ENCODE assay signal across 8 cellular contexts in genomic region chr5:138491669-138492551, GRCh38. TPM values are rescaled to one million over a fixed set of nuclear protein-coding genes. Genes with fewer than 3 reads are reported as not detected.
DNase-seq lines count a peak whose midpoint lies in the region; ATAC-seq and TF ChIP-seq lines count a peak whose summit lies in the region.

No MANE protein-coding gene starts in this region.

- H3K27me3 ChIP-seq in IMR-90 (ENCODE audit: control insufficient read depth, insufficient read depth, low read length), result peaks cover 11% of the 10 kb centered on the region; the same call in 1 of the 2 replicates
- no peaks in the 10 kb centered on the region for H3K27me3 ChIP-seq in RWPE2 (ENCODE audit: insufficient read depth, poor library complexity, severe bottlenecking)
- peaks cover 5% of the 10 kb centered on the region for H3K27me3 ChIP-seq in foreskin keratinocyte
- no peaks in the 10 kb centered on the region for H3K27me3 ChIP-seq in neuron (ENCODE audit: insufficient read depth, low read length)
- H3K27me3 ChIP-seq in stomach smooth muscle (ENCODE audit: control insufficient read depth in 1 of 2, insufficient read depth in 2 of 2, low read length in 2 of 2), result no peaks in the 10 kb centered on the region

- no peaks in the 10 kb centered on the region for H3K79me1 ChIP-seq in IMR-90 (ENCODE audit: low read depth in 1 of 2, low read length in 2 of 2)

- H3K9ac ChIP-seq in IMR-90 (ENCODE audit: low read depth, low read length), result peak overlapping the region; percentile 80
- H3K9ac ChIP-seq in stomach smooth muscle (ENCODE audit: low read length in 2 of 2), result peak overlapping the region; percentile 80 to 81

- intact Hi-C loops in IMR-90 (cut with micrococcal nuclease), result no loop called here

- H3K27ac ChIP-seq in IMR-90 (ENCODE audit: insufficient read depth, low read length) (peak overlapping the region; percentile 66), RWPE2 (ENCODE audit: poor library complexity, severe bottlenecking) (peak overlapping the region; percentile 4), foreskin keratinocyte (no peak overlapping the region), stomach smooth muscle (ENCODE audit: low read length) (peak overlapping the region; percentile 67)

- H3K4me2 ChIP-seq in IMR-90 (ENCODE audit: low read depth, low read length), result peak overlapping the region; percentile 96

- peak overlapping the region; percentile 59; the same call in 1 of the 2 replicates for H3K18ac ChIP-seq in IMR-90 (ENCODE audit: low read depth, low read length)

- BruUV-seq in IMR-90 (replicated peaks; lab: Mats Ljungman, UMichigan), result no TSS peak

- DNase-seq in DMS 273 treated with DMSO at 0.1 percent for 48 hours (lab: John Stamatoyannopoulos, UW) (peak; percentile 66), IMR-90 (peak; percentile 91), RWPE2 (ENCODE audit: low spot score) (peak; percentile 93), activated gamma-delta T cell treated with Interleukin-2 at 50 U/mL for 16 hours (peak; percentile 83), foreskin keratinocyte (peak in 1 of 2 donors; percentile 51)

- H2AFZ ChIP-seq in IMR-90 (replicated peaks; ENCODE audit: low read length, poor library complexity), result peak overlapping the region; percentile 94
- H2AFZ ChIP-seq in neuron (ENCODE audit: low read depth, low read length), result peak overlapping the region; percentile 64

- ATAC-seq in GM21576 (IDR thresholded peaks at IDR 0.05; ENCODE audit: unreplicated experiment) (peak; percentile 98), IMR-90 (ENCODE audit: low read depth) (peak; percentile 97), RWPE2 (ENCODE audit: low read depth) (peak; percentile 92), foreskin keratinocyte (peak; percentile 74)

- H2AK5ac ChIP-seq in IMR-90 (ENCODE audit: low read depth, low read length), result peak overlapping the region; percentile 95

- CTCF ChIA-PET in IMR-90 (lab: Yijun Ruan, JAX), result interaction anchor here (1.0 to 1.3 kb wide), 2 partner anchors 11 to 42 kb away, joined by 3 to 5 read pairs; no protein-coding TSS in a partner anchor

- H3K9me1 ChIP-seq in IMR-90 (ENCODE audit: insufficient read depth, low read length), result peaks cover 9% of the 10 kb centered on the region; the same call in 1 of the 2 replicates

- peak overlapping the region; percentile 21 for H2BK5ac ChIP-seq in IMR-90 (ENCODE audit: low read depth, low read length, poor library complexity, severe bottlenecking)

- dilution Hi-C loops in IMR-90 (cut with HindIII; ENCODE audit: low sequenced_read_pairs, unreplicated experiment), result no loop called here

- H3K14ac ChIP-seq in IMR-90 (replicated peaks; ENCODE audit: low read depth, low read length), result peak overlapping the region; percentile 89

- peak overlapping the region; percentile 84 to 88 for H4K8ac ChIP-seq in IMR-90 (ENCODE audit: low read depth in 2 of 2, low read length in 2 of 2)

- in situ Hi-C loops in IMR-90 (cut with MboI; ENCODE audit: low sequenced_read_pairs), result no loop called here

- peak overlapping the region; percentile 78; the same call in 1 of the 3 replicates for H2BK15ac ChIP-seq in IMR-90 (ENCODE audit: low read depth, low read length)

- peak; percentile 75 for TF ChIP-seq POLR2A in IMR-90 (IDR thresholded peaks at IDR 0.05; ENCODE audit: low read depth, low read length)

- H4K20me1 ChIP-seq in IMR-90 (ENCODE audit: insufficient read depth, low read length), result no peaks in the 10 kb centered on the region

- H2AK9ac ChIP-seq in IMR-90 (replicated peaks; ENCODE audit: low read depth, low read length, poor library complexity), result peak overlapping the region; percentile 97

- H2BK20ac ChIP-seq in IMR-90 (ENCODE audit: low read depth, low read length), result peak overlapping the region; percentile 27; the same call in 1 of the 2 replicates

- TF ChIP-seq CTCF in IMR-90 (conservative IDR thresholded peaks at IDR 0.05; ENCODE audit: low read depth, low read length) (no peak), RWPE2 (IDR thresholded peaks at IDR 0.05; ENCODE audit: poor library complexity, severe bottlenecking) (no peak), foreskin keratinocyte (conservative IDR thresholded peaks at IDR 0.05) (peak; percentile 5)

- H3K36me3 ChIP-seq in IMR-90 (ENCODE audit: control insufficient read depth, insufficient read depth, low read length), result no peaks in the 10 kb centered on the region
- H3K36me3 ChIP-seq in RWPE2 (ENCODE audit: low read depth), result no peaks in the 10 kb centered on the region
- H3K36me3 ChIP-seq in neuron (ENCODE audit: insufficient read depth, low read length), result no peaks in the 10 kb centered on the region
- no peaks in the 10 kb centered on the region for H3K36me3 ChIP-seq in stomach smooth muscle (ENCODE audit: control insufficient read depth in 2 of 2, insufficient read depth in 2 of 2, low read length in 2 of 2)

- no peaks in the 10 kb centered on the region for H3K9me3 ChIP-seq in IMR-90 (ENCODE audit: control insufficient read depth, insufficient read depth, low read length)
- H3K9me3 ChIP-seq in RWPE2 (ENCODE audit: severe bottlenecking), result no peaks in the 10 kb centered on the region
- no peaks in the 10 kb centered on the region for H3K9me3 ChIP-seq in neuron (ENCODE audit: low read length)
- no peaks in the 10 kb centered on the region for H3K9me3 ChIP-seq in stomach smooth muscle (ENCODE audit: control insufficient read depth in 2 of 2, low read length in 2 of 2)

- H3K4me3 ChIP-seq in IMR-90 (ENCODE audit: insufficient read depth, low read depth, low read length), result peak overlapping the region; percentile 64
- peak overlapping the region; percentile 40 for H3K4me3 ChIP-seq in RWPE2 (ENCODE audit: severe bottlenecking)
- H3K4me3 ChIP-seq in neuron (ENCODE audit: low read length), result peak overlapping the region; percentile 57
- peak overlapping the region; percentile 70 to 76 for H3K4me3 ChIP-seq in stomach smooth muscle (ENCODE audit: low read length in 2 of 2)

- H3K4ac ChIP-seq in IMR-90 (ENCODE audit: low read depth, low read length), result peak overlapping the region; percentile 66

- 0 out of 2 replicates have a peak overlapping the region, but pooled peaks have one; percentile 27 for H3K56ac ChIP-seq in IMR-90 (ENCODE audit: extremely low read depth, insufficient read depth, low read length)

- peak overlapping the region; percentile 81 for H4K5ac ChIP-seq in IMR-90 (ENCODE audit: low read depth, low read length)

- H4K91ac ChIP-seq in IMR-90 (ENCODE audit: insufficient read depth, low read depth, low read length), result peak overlapping the region; percentile 70

- POLR2A ChIA-PET in IMR-90 (lab: Charles Lee; ENCODE audit: unreplicated experiment), result no interaction called here

- WGBS in IMR-90 (ENCODE audit: extremely low coverage in 2 of 2, insufficient read length in 1 of 2), 2 experiments, result 11% methylated on average over 36 of the region's 93 CpGs; no CpG with 5 or more reads in 1 of the 2 experiments

- H3K4me1 ChIP-seq in IMR-90 (ENCODE audit: control insufficient read depth, insufficient read depth, low read length) (peaks cover 18% of the 10 kb centered on the region), RWPE2 (ENCODE audit: insufficient read depth, poor library complexity, severe bottlenecking) (peaks cover 24% of the 10 kb centered on the region), foreskin keratinocyte (peaks cover 29% of the 10 kb centered on the region), neuron (ENCODE audit: insufficient read depth, low read length) (peaks cover 42% of the 10 kb centered on the region), stomach smooth muscle (ENCODE audit: control insufficient read depth, insufficient read depth, low read length) (peaks cover 26% of the 10 kb centered on the region)

- H2BK120ac ChIP-seq in IMR-90 (ENCODE audit: low read depth, low read length), result peak overlapping the region; percentile 32; the same call in 1 of the 2 replicates

- peak overlapping the region; percentile 90; the same call in 1 of the 2 replicates for H3K23ac ChIP-seq in IMR-90 (ENCODE audit: low read depth, low read length)

- TF ChIP-seq RAD21 in IMR-90 (IDR thresholded peaks at IDR 0.05; ENCODE audit: low read length), result no peak

TF ChIP-seq in IMR-90, 13 proteins besides CTCF, POLR2A, EP300 and RAD21:
- TF ChIP-seq MAZ (IDR thresholded peaks at IDR 0.05; ENCODE audit: borderline replicate concordance, low read depth, low read length) (peak; percentile 55; the same call in 1 of the 2 replicates), MXI1 (IDR thresholded peaks at IDR 0.05; ENCODE audit: borderline replicate concordance, low read depth, low read length) (no peak), ELK1 (IDR thresholded peaks at IDR 0.05; ENCODE audit: borderline replicate concordance, low read depth, low read length) (peak; percentile 96), FOS (IDR thresholded peaks at IDR 0.05; ENCODE audit: low read depth, low read length) (no peak), MAFK (IDR thresholded peaks at IDR 0.05; ENCODE audit: low read depth, low read length) (no peak), RFX5 (IDR thresholded peaks at IDR 0.05; ENCODE audit: low read depth, low read length) (0 out of 2 replicates have a peak, but pooled peaks have one; percentile 12)

RNA-seq across cellular contexts. Expression of gene EGR1, which starts 26.6 kb away (rescaled TPM):
- total RNA-seq in IMR-90 (2012; rRNA removed) (2.9 and 5.8 TPM in 2 replicates), foreskin keratinocyte (19.5 and 20.4 TPM in 2 replicates)
- polyA plus RNA-seq in IMR-90 (2012; rRNA removed) (104 and 180 TPM in 2 replicates), foreskin keratinocyte (18.1 and 27.6 TPM in 2 replicates)
- polyA plus RNA-seq in IMR-90 (2012; cell fraction: cytosol; rRNA removed), result 91.6 and 286 TPM in 2 replicates
- 363 and 477 TPM in 2 replicates for polyA plus RNA-seq in IMR-90 (2012; cell fraction: nucleus; rRNA removed; ENCODE audit: low replicate concordance)

RNA-seq across cellular contexts. Expression of gene ETF1, which starts 51.1 kb away (rescaled TPM):
- total RNA-seq in IMR-90 (2012; rRNA removed) (126 and 144 TPM in 2 replicates), foreskin keratinocyte (116 and 125 TPM in 2 replicates)
- polyA plus RNA-seq in IMR-90 (2012; rRNA removed) (45.4 and 53.2 TPM in 2 replicates), foreskin keratinocyte (57.1 and 69.2 TPM in 2 replicates)
- polyA plus RNA-seq in IMR-90 (2012; cell fraction: cytosol; rRNA removed), result 12.4 and 13.0 TPM in 2 replicates
- polyA plus RNA-seq in IMR-90 (2012; cell fraction: nucleus; rRNA removed; ENCODE audit: low replicate concordance), result 9.0 and 49.9 TPM in 2 replicates

RNA-seq across cellular contexts. Expression of gene REEP2, which starts 53.1 kb away (rescaled TPM):
- total RNA-seq in IMR-90 (2012; rRNA removed), result 12.4 and 20.3 TPM in 2 replicates
- 17.0 and 17.1 TPM in 2 replicates for polyA plus RNA-seq in IMR-90 (2012; rRNA removed)
- 16.8 and 19.5 TPM in 2 replicates for polyA plus RNA-seq in IMR-90 (2012; cell fraction: cytosol; rRNA removed)
- 50.9 and 55.6 TPM in 2 replicates for polyA plus RNA-seq in IMR-90 (2012; cell fraction: nucleus; rRNA removed; ENCODE audit: low replicate concordance)
- 3.0 TPM in 2 replicates for total RNA-seq in foreskin keratinocyte
- polyA plus RNA-seq in foreskin keratinocyte, result 3.8 and 4.5 TPM in 2 replicates
